Comparison of ENCODE assay signal across 8 cellular contexts in genomic region chr6:2952557-2953095, GRCh38. TPM values are rescaled to one million over a fixed set of nuclear protein-coding genes. Genes with fewer than 3 reads are reported as not detected.
A peak's percentile ranks its signal among the peaks of the same experiment; 100 is the strongest.
DNase-seq lines count a peak whose midpoint lies in the region; ATAC-seq, FAIRE-seq and TF ChIP-seq lines count a peak whose summit lies in the region.

No MANE protein-coding gene starts in this region.

- ATAC-seq in GM19324 (IDR thresholded peaks at IDR 0.05; ENCODE audit: low FRiP score, unreplicated experiment) = no peak

- no peak for FAIRE-seq in D721Med (lab: Jason Lieb, UNC)

- peak; percentile 60 for DNase-seq in D721Med (ENCODE audit: insufficient read length, low spot score)
- peak; percentile 94 for DNase-seq in H9
- DNase-seq in NCI-H748 (lab: John Stamatoyannopoulos, UW; ENCODE audit: unreplicated experiment) = peak; percentile 88
- peak; percentile 81 for DNase-seq in activated CD8-positive, alpha-beta memory T cell treated with anti-CD3 and anti-CD28 coated beads for 24 hours
- no peak for DNase-seq in epithelial cell of proximal tubule (ENCODE audit: low read depth)

- H3K27me3 ChIP-seq in H9 (ENCODE audit: insufficient read depth, low read length) (no peaks in the 10 kb centered on the region), muscle layer of duodenum (ENCODE audit: low read depth, low read length) (no peaks in the 10 kb centered on the region)

- no peak overlapping the region for H4K8ac ChIP-seq in H9 (replicated peaks; ENCODE audit: insufficient read length, low read depth, low read length)

- H3K9me3 ChIP-seq in H9 (ENCODE audit: control insufficient read depth, low read depth, low read length) (no peaks in the 10 kb centered on the region), muscle layer of duodenum (ENCODE audit: control insufficient read depth in 1 of 2, low read length in 2 of 2) (no peaks in the 10 kb centered on the region)

- no peaks in the 10 kb centered on the region for H3K27me3 Mint-ChIP-seq in H9 (ENCODE audit: low read depth)
- no peaks in the 10 kb centered on the region for H3K27me3 Mint-ChIP-seq in stimulated activated naive CD8-positive, alpha-beta T cell treated with anti-CD3 and anti-CD28 coated beads, Interleukin-15, Interleukin-2, amounts not matched to agents 100 ng/mL and 50 ng/mL, for 24 hours

- no peak overlapping the region for H2BK15ac ChIP-seq in H9 (ENCODE audit: low read depth, low read length)

- TF ChIP-seq CTCF in D721Med (IDR thresholded peaks at IDR 0.05; ENCODE audit: insufficient read depth, missing control alignments) (peak; percentile 57), H9 (conservative IDR thresholded peaks at IDR 0.05) (peak; percentile 99), epithelial cell of proximal tubule (conservative IDR thresholded peaks at IDR 0.05; ENCODE audit: low read depth, low read length) (peak; percentile 100)

- no peak overlapping the region for H3K18ac ChIP-seq in H9 (ENCODE audit: insufficient read length, low read depth, low read length)

- no peak overlapping the region for H2AFZ ChIP-seq in H9 (ENCODE audit: low read length)

- no peak overlapping the region for H3T11ph ChIP-seq in H9 (ENCODE audit: low read length)

- H3K4me2 ChIP-seq in H9 (ENCODE audit: insufficient read depth, insufficient read length, low read length) = no peak overlapping the region

- H3K9ac ChIP-seq in H9 (ENCODE audit: extremely low read depth, insufficient read length, low read length) = no peak overlapping the region

- H4K91ac ChIP-seq in H9 (ENCODE audit: insufficient read length, low read depth, low read length) = no peak overlapping the region

- H4K5ac ChIP-seq in H9 (ENCODE audit: insufficient read length, low read depth, low read length) = no peak overlapping the region

- H3K9me3 Mint-ChIP-seq in H9 = no peaks in the 10 kb centered on the region
- H3K9me3 Mint-ChIP-seq in stimulated activated naive CD8-positive, alpha-beta T cell treated with anti-CD3 and anti-CD28 coated beads, Interleukin-15, Interleukin-2, amounts not matched to agents 100 ng/mL and 50 ng/mL, for 24 hours = no peaks in the 10 kb centered on the region

- H3K23ac ChIP-seq in H9 (ENCODE audit: insufficient read length, low read depth, low read length) = no peak overlapping the region

- H2BK12ac ChIP-seq in H9 (ENCODE audit: insufficient read length, low read depth, low read length) = no peak overlapping the region

- H3K79me1 ChIP-seq in H9 (ENCODE audit: insufficient read depth, low read depth, low read length, poor library complexity, severe bottlenecking) = no peaks in the 10 kb centered on the region

- no peak overlapping the region for H3K27ac ChIP-seq in H9 (ENCODE audit: insufficient read length, low read depth, low read length)
- H3K27ac ChIP-seq in muscle layer of duodenum (ENCODE audit: low read length) = peak overlapping the region; percentile 50

- no peak overlapping the region for H2BK5ac ChIP-seq in H9 (ENCODE audit: insufficient read length, low read length)

- H2BK20ac ChIP-seq in H9 (ENCODE audit: low read depth, low read length, poor library complexity, severe bottlenecking) = no peak overlapping the region

- peaks cover 28 to 38% of the 10 kb centered on the region in 2 donors for H3K36me3 ChIP-seq in muscle layer of duodenum (ENCODE audit: control insufficient read depth in 1 of 2, insufficient read depth in 2 of 2, low read length in 2 of 2)

- no peaks in the 10 kb centered on the region for H3K23me2 ChIP-seq in H9 (ENCODE audit: insufficient read length, low read depth, low read length, poor library complexity, severe bottlenecking)

- H3K4me3 Mint-ChIP-seq in H9 = no peak overlapping the region; a peak in 1 of 5 replicates
- peak overlapping the region; percentile 58 for H3K4me3 Mint-ChIP-seq in stimulated activated naive CD8-positive, alpha-beta T cell treated with anti-CD3 and anti-CD28 coated beads, Interleukin-15, Interleukin-2, amounts not matched to agents 100 ng/mL and 50 ng/mL, for 24 hours

- H3K4me1 Mint-ChIP-seq in H9 = peaks cover 20 to 23% of the 10 kb centered on the region in 2 experiments
- peaks cover 13% of the 10 kb centered on the region for H3K4me1 Mint-ChIP-seq in stimulated activated naive CD8-positive, alpha-beta T cell treated with anti-CD3 and anti-CD28 coated beads, Interleukin-15, Interleukin-2, amounts not matched to agents 100 ng/mL and 50 ng/mL, for 24 hours (ENCODE audit: low read depth)

- H3K79me2 ChIP-seq in H9 (ENCODE audit: insufficient read depth, low read length) = no peaks in the 10 kb centered on the region

- H2BK120ac ChIP-seq in H9 (ENCODE audit: low read depth, low read length, poor library complexity, severe bottlenecking) = no peak overlapping the region

- no peak overlapping the region for H3K56ac ChIP-seq in H9 (ENCODE audit: insufficient read length, low read depth, low read length)

- no peak overlapping the region for H2AK5ac ChIP-seq in H9 (ENCODE audit: insufficient read length, low read length)

- peaks cover 4 to 19% (median 9%) of the 10 kb centered on the region in 3 experiments; a peak in 5 of 7 replicates for H3K36me3 Mint-ChIP-seq in H9 (ENCODE audit: insufficient read depth in 1 of 3, low read depth in 3 of 3)
- H3K36me3 Mint-ChIP-seq in stimulated activated naive CD8-positive, alpha-beta T cell treated with anti-CD3 and anti-CD28 coated beads, Interleukin-15, Interleukin-2, amounts not matched to agents 100 ng/mL and 50 ng/mL, for 24 hours (ENCODE audit: low read depth) = peaks cover 16% of the 10 kb centered on the region

- peak overlapping the region in 1 of 3 experiments; percentile 53; a peak in 1 of 7 replicates for H3K27ac Mint-ChIP-seq in H9
- peak overlapping the region; percentile 61 for H3K27ac Mint-ChIP-seq in stimulated activated naive CD8-positive, alpha-beta T cell treated with anti-CD3 and anti-CD28 coated beads, Interleukin-15, Interleukin-2, amounts not matched to agents 100 ng/mL and 50 ng/mL, for 24 hours

- no CpG with 5 or more reads among the region's 27 CpGs for WGBS in H9 (ENCODE audit: extremely low coverage, insufficient read length, low lambda C conversion rate)

- H4K20me1 ChIP-seq in H9 (ENCODE audit: control insufficient read depth, insufficient read depth, insufficient read length) = no peaks in the 10 kb centered on the region

- H3K4ac ChIP-seq in H9 (ENCODE audit: low read depth, low read length) = no peak overlapping the region

- H3K14ac ChIP-seq in H9 (ENCODE audit: insufficient read depth, low read length) = no peak overlapping the region

- H3K4me1 ChIP-seq in H9 (ENCODE audit: insufficient read depth, low read length) = no peaks in the 10 kb centered on the region
- H3K4me1 ChIP-seq in muscle layer of duodenum (ENCODE audit: control insufficient read depth in 1 of 2, insufficient read depth in 2 of 2, low read length in 2 of 2) = peaks cover 8 to 10% of the 10 kb centered on the region in 2 donors

- H3K4me3 ChIP-seq in epithelial cell of proximal tubule (ENCODE audit: low read depth, low read length) (no peak overlapping the region), muscle layer of duodenum (ENCODE audit: low read depth in 1 of 2, low read length in 2 of 2) (no peak overlapping the region)

RNA-seq across cellular contexts. Expression of gene SERPINB6, which starts 18.7 kb away (rescaled TPM):
- 39.0 and 40.6 TPM in 2 replicates for total RNA-seq in H9 (2021)
- 103 and 120 TPM in 2 replicates for total RNA-seq in epithelial cell of proximal tubule

RNA-seq across cellular contexts. Expression of gene NQO2, which starts 47.1 kb away (rescaled TPM):
- total RNA-seq in H9 (2021) = 105 and 106 TPM in 2 replicates
- total RNA-seq in epithelial cell of proximal tubule = 12.7 and 20.7 TPM in 2 replicates

RNA-seq across cellular contexts. Expression of gene SERPINB9, which starts 49.5 kb away (rescaled TPM):
- total RNA-seq in H9 (2021) (382 and 390 TPM in 2 replicates), epithelial cell of proximal tubule (17.4 and 29.6 TPM in 2 replicates)

Comparison
In these comparisons a context has a peak if more than half of its experiments do, and no peak if none do; other contexts are left out.
1. RNA of gene SERPINB9, which starts 49.5 kb away (total RNA-seq): 382 to 390 TPM in H9; 17.4 to 29.6 TPM in epithelial cell of proximal tubule; every median in the first group is over 10 times any median in the second.
2. Peak in every context shown above with its lines, with median percentiles within 50 percentile points of each other: CTCF ChIP-seq.